1 cellular context compared by ENCODE assay signal in genomic region chr5:32443145-32443540, GRCh38.
TF ChIP-seq lines count a peak whose summit lies in the region.

No MANE protein-coding gene starts in this region.

TF ChIP-seq in SK-N-SH treated with all-trans-retinoic acid at 6 μM for 48 hours, 23 proteins besides CTCF, POLR2A, EP300 and RAD21 (continued from another document):
- TF ChIP-seq PATZ1 (CRISPR knock-in tag; IDR thresholded peaks at IDR 0.05; ENCODE audit: borderline replicate concordance): no peak
- no peak for TF ChIP-seq CSRNP3 (CRISPR knock-in tag; IDR thresholded peaks at IDR 0.05)
- no peak for TF ChIP-seq PPARA (CRISPR knock-in tag; IDR thresholded peaks at IDR 0.05; ENCODE audit: borderline replicate concordance)
- TF ChIP-seq CSDC2 (CRISPR knock-in tag; IDR thresholded peaks at IDR 0.05): no peak
- TF ChIP-seq POU6F1 (CRISPR knock-in tag; IDR thresholded peaks at IDR 0.05; ENCODE audit: borderline replicate concordance, low read depth): no peak
